22 cellular contexts compared by ENCODE assay signal in genomic region chr1:30526652-30527345, GRCh38.
DNase-seq lines count a peak whose midpoint lies in the region; ATAC-seq, FAIRE-seq and TF ChIP-seq lines count a peak whose summit lies in the region.
"Had no signal": no experiment of that assay in that cellular context is flagged by ENCODE, and none has a peak within 500 bp of the region (broad histone marks: within the 10 kb centered on the region; RNA-seq: fewer than 3 reads in every experiment).

No MANE protein-coding gene starts in this region.

- H3K9me3 Mint-ChIP-seq in chondrocyte (ENCODE audit: low read depth) = peaks cover 2% of the 10 kb centered on the region
- H3K9me3 Mint-ChIP-seq in neural crest cell = no peaks in the 10 kb centered on the region
- H3K9me3 Mint-ChIP-seq: activated naive CD4-positive, alpha-beta T cell treated with anti-CD3 and anti-CD28 coated beads, Interleukin-2, amount 10 ng/mL, durations not matched to agents 7 days and 5 days had no signal

- intact Hi-C loops in heart right ventricle (cut with DNase I) (loop anchor here in 4 of 10 donors (2.0 to 10.0 kb wide), 4 partner anchors 111 to 180 kb away; no protein-coding TSS in a partner anchor), Right ventricle myocardium superior (cut with DNase I) (loop anchor here (10.0 kb wide), 1 partner anchor 158 kb away; no protein-coding TSS in a partner anchor), vagina (cut with DNase I) (loop anchor here (10.0 kb wide), 1 partner anchor 168 kb away; no protein-coding TSS in a partner anchor), kidney (cut with DNase I) (no loop called here)

- whole genome bisulfite sequencing in heart right ventricle, 2 donors = 46 to 50% methylated on average over 5 to 6 of the region's 6 CpGs

- H3K27me3 Mint-ChIP-seq in chondrocyte (ENCODE audit: low read depth) (no peaks in the 10 kb centered on the region), neural crest cell (ENCODE audit: low read depth) (peaks cover 15% of the 10 kb centered on the region)

- H3K4me3 Mint-ChIP-seq in chondrocyte (ENCODE audit: unreplicated experiment) = no peak overlapping the region
- H3K4me3 Mint-ChIP-seq in neural crest cell = no peak overlapping the region
- H3K4me3 Mint-ChIP-seq: activated naive CD4-positive, alpha-beta T cell treated with anti-CD3 and anti-CD28 coated beads, Interleukin-2, amount 10 ng/mL, durations not matched to agents 7 days and 5 days had no signal

- H3K4me1 Mint-ChIP-seq in chondrocyte (ENCODE audit: low read depth) (peaks cover 18% of the 10 kb centered on the region), neural crest cell (peaks cover 16% of the 10 kb centered on the region)
- H3K4me1 Mint-ChIP-seq: activated naive CD4-positive, alpha-beta T cell treated with anti-CD3 and anti-CD28 coated beads, Interleukin-2, amount 10 ng/mL, durations not matched to agents 7 days and 5 days had no signal

- H3K9ac ChIP-seq in kidney (ENCODE audit: low read length in 2 of 2) = no peak overlapping the region

- DNase-seq in heart right ventricle (no peak), Right ventricle myocardium superior (no peak), chondrocyte (ENCODE audit: low spot score) (peak; percentile 25), neural crest cell (ENCODE audit: low read depth, low spot score) (no peak), vagina (ENCODE audit: extremely low spot score in 2 of 2) (no peak), kidney (no peak), SHP77 (lab: John Stamatoyannopoulos, UW) (no peak), SIG-M5 treated with dmso at 0.1 percent for 504 hours (lab: John Stamatoyannopoulos, UW; ENCODE audit: unreplicated experiment) (no peak)
- DNase-seq: activated CD4-positive, alpha-beta T cell treated with anti-CD3 and anti-CD28 coated beads for 4 hours; activated naive CD4-positive, alpha-beta T cell treated with anti-CD3 and anti-CD28 coated beads, Interleukin-2, amount 10 ng/mL, durations not matched to agents 7 days and 5 days; activated T-cell treated with anti-CD3 and anti-CD28 coated beads for 4 hours; cerebellar nuclear complex; DMS153; effector memory CD4-positive, alpha-beta T cell; NCI-H1105 treated with DMSO at 0.1 percent for 48 hours; NCI-H524 treated with DMSO at 0.1 percent for 48 hours; occipital lobe; stimulated activated CD4-positive, alpha-beta T cell treated with anti-CD3 and anti-CD28 coated beads, Interleukin-1b, Interleukin-23, amount 100 ng/mL, for 48 hours; stimulated activated naive CD4-positive, alpha-beta T cell treated with Interleukin-2 at 50 U/mL for 16 hours had no signal

- H3K4me1 ChIP-seq in heart right ventricle (peaks cover 6 to 56% (median 31%) of the 10 kb centered on the region in 9 donors), vagina (peaks cover 40% of the 10 kb centered on the region), kidney (ENCODE audit: control insufficient read depth in 1 of 2, insufficient read depth in 1 of 2, low read depth in 1 of 2, low read length in 2 of 2) (no peaks in the 10 kb centered on the region)
- H3K4me1 ChIP-seq: left lung had no signal

- H3K9me3 ChIP-seq in heart right ventricle (peaks cover 0 to 4% (median 0%) of the 10 kb centered on the region in 11 donors), vagina (no peaks in the 10 kb centered on the region), kidney (ENCODE audit: control insufficient read depth in 1 of 2, low read length in 2 of 2) (no peaks in the 10 kb centered on the region)
- H3K9me3 ChIP-seq: left lung had no signal

- H3K36me3 Mint-ChIP-seq in chondrocyte (ENCODE audit: low read depth) (no peaks in the 10 kb centered on the region), neural crest cell (ENCODE audit: low read depth) (no peaks in the 10 kb centered on the region)
- H3K36me3 Mint-ChIP-seq: activated naive CD4-positive, alpha-beta T cell treated with anti-CD3 and anti-CD28 coated beads, Interleukin-2, amount 10 ng/mL, durations not matched to agents 7 days and 5 days had no signal

- FAIRE-seq in kidney (lab: Jason Lieb, UNC) = no peak
- FAIRE-seq: G401.6, TTC549 had no signal

- ATAC-seq in heart right ventricle (no peak), Right ventricle myocardium superior (ENCODE audit: poor library complexity) (no peak)

- H3K36me3 ChIP-seq in heart right ventricle (no peaks in the 10 kb centered on the region), vagina (no peaks in the 10 kb centered on the region), kidney (ENCODE audit: control insufficient read depth in 1 of 2, insufficient read depth in 2 of 2, low read length in 2 of 2) (no peaks in the 10 kb centered on the region)
- H3K36me3 ChIP-seq: left lung had no signal

- H3K27me3 ChIP-seq in heart right ventricle = peaks cover 0 to 9% (median 0%) of the 10 kb centered on the region in 7 donors
- H3K27me3 ChIP-seq in vagina = no peaks in the 10 kb centered on the region

- TF ChIP-seq CTCF in heart right ventricle (IDR thresholded peaks at IDR 0.05) = no peak
- TF ChIP-seq CTCF in chondrocyte (IDR thresholded peaks at IDR 0.05) = no peak
- TF ChIP-seq CTCF in neural crest cell (conservative IDR thresholded peaks at IDR 0.05) = no peak
- no peak for TF ChIP-seq CTCF in vagina (IDR thresholded peaks at IDR 0.05)
- no peak for TF ChIP-seq CTCF in kidney (IDR thresholded peaks at IDR 0.05; ENCODE audit: borderline replicate concordance, extremely low read depth, insufficient read depth)

- peak overlapping the region; percentile 78 to 94 (median 86) for H3K27ac ChIP-seq in heart right ventricle
- H3K27ac ChIP-seq in vagina = peak overlapping the region; percentile 88
- no peak overlapping the region for H3K27ac ChIP-seq in kidney (ENCODE audit: low read depth in 2 of 2, low read length in 2 of 2)
- H3K27ac ChIP-seq: left lung had no signal

- no peak for TF ChIP-seq POLR2A in vagina (IDR thresholded peaks at IDR 0.05)

- H3K27ac Mint-ChIP-seq in chondrocyte (ENCODE audit: unreplicated experiment) (no peak overlapping the region), neural crest cell (ENCODE audit: unreplicated experiment) (peak overlapping the region; percentile 82)
- H3K27ac Mint-ChIP-seq: activated naive CD4-positive, alpha-beta T cell treated with anti-CD3 and anti-CD28 coated beads, Interleukin-2, amount 10 ng/mL, durations not matched to agents 7 days and 5 days had no signal

- H3K4me3 ChIP-seq in heart right ventricle (no peak overlapping the region), vagina (no peak overlapping the region), kidney (ENCODE audit: low read length in 2 of 2) (no peak overlapping the region)
- H3K4me3 ChIP-seq: left lung had no signal

Comparison
In these comparisons a context has a peak if more than half of its experiments do, and no peak if none do; other contexts are left out.
1. H3K27ac ChIP-seq: peak in heart right ventricle (10 of 10) and vagina (single experiment); none in kidney (0 of 2).